In the genomic region with DNA sequence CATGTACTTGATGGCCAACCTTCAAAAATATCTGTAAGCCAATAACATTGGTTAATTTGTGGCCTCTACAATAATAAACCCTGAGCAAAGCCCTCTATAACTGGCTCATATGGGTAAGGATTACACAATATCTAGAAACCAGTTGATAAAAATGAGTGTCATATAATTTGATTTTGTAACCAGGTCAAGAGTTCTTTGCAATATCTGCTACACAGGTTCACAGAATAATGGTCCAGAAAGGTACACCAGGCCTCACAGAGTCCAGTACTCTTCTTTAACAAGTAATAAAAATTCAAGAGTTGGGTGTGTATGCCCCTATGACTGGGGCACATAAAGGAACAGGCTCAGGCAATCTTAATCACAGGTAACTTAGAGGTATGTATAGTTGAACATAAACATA, we compare ENCODE assay signal across 30 cellular contexts.
"Had no signal": no experiment of that assay in that cellular context is flagged by ENCODE, and none has a peak within 500 bp of the region (broad histone marks: within the 10 kb centered on the region; RNA-seq: fewer than 3 reads in every experiment).

No MANE protein-coding gene starts in this region.

- H3K27me3 ChIP-seq: brain microvascular endothelial cell, esophagus muscularis mucosa, foreskin keratinocyte, gastrocnemius medialis, heart left ventricle had no signal

- H3K27ac ChIP-seq: brain microvascular endothelial cell, coronary artery, esophagus muscularis mucosa, foreskin keratinocyte, gastrocnemius medialis, heart left ventricle had no signal

- DNase-seq: activated CD4-positive, alpha-beta memory T cell treated with anti-CD3 and anti-CD28 coated beads, Interleukin-2, amount 10 ng/mL, durations not matched to agents 7 days and 5 days; activated CD4-positive, alpha-beta T cell treated with anti-CD3 and anti-CD28 coated beads for 1 hour; activated CD4-positive, alpha-beta T cell treated with anti-CD3 and anti-CD28 coated beads for 4 hours; activated CD4-positive, alpha-beta T cell treated with anti-CD3 and anti-CD28 coated beads, Interleukin-2, amount 10 ng/mL, durations not matched to agents 7 days and 5 days; activated CD4-positive, alpha-beta T cell treated with anti-CD3 and anti-CD28 coated beads, Interleukin-2, amount 50 U/mL, for 4 hours; activated CD8-positive, alpha-beta memory T cell treated with anti-CD3 and anti-CD28 coated beads, Interleukin-2, amount 50 U/mL, for 48 hours; activated effector memory CD4-positive, alpha-beta T cell treated with Interleukin-2 at 50 U/mL for 16 hours; activated gamma-delta T cell treated with Interleukin-2 at 50 U/mL for 16 hours; activated naive CD4-positive, alpha-beta T cell treated with anti-CD3 and anti-CD28 coated beads, Interleukin-2, amount 50 U/mL, for 16 hours; activated naive CD4-positive, alpha-beta T cell treated with Interleukin-2 at 50 U/mL for 16 hours; activated T-cell treated with anti-CD3 and anti-CD28 coated beads for 4 hours; activated T-cell treated with anti-CD3 and anti-CD28 coated beads, Interleukin-2, amount 50 U/mL, for 24 hours; amniotic stem cell; anterior cingulate cortex; brain microvascular endothelial cell; dermis blood vessel endothelial cell; effector CD4-positive, alpha-beta T cell; effector memory CD8-positive, alpha-beta T cell; erythroblast; foreskin keratinocyte; gastrocnemius medialis; glutamatergic neuron; heart left ventricle; T-helper 2 cell had no signal

- H3K36me3 ChIP-seq: brain microvascular endothelial cell, esophagus muscularis mucosa, gastrocnemius medialis, heart left ventricle had no signal

- H3K9me3 ChIP-seq: esophagus muscularis mucosa, gastrocnemius medialis, heart left ventricle had no signal

- H3K4me1 ChIP-seq: esophagus muscularis mucosa, foreskin keratinocyte had no signal

- FAIRE-seq: astrocyte, bronchial epithelial cell had no signal

- H3K4me3 ChIP-seq: coronary artery, esophagus muscularis mucosa, gastrocnemius medialis, heart left ventricle had no signal

- ATAC-seq: activated T-helper 17 cell treated with anti-CD3 and anti-CD28 coated beads, Interleukin-2, amount 50 U/mL, for 72 hours; effector memory CD8-positive, alpha-beta T cell; foreskin keratinocyte; gastrocnemius medialis; heart left ventricle; WTC11 had no signal
